ENCODE assay signal across 17 cellular contexts in genomic region chr3:159894386-159894785, GRCh38. TPM values are rescaled to one million over a fixed set of nuclear protein-coding genes. Genes with fewer than 3 reads are reported as not detected.
DNase-seq lines count a peak whose midpoint lies in the region; ATAC-seq and TF ChIP-seq lines count a peak whose summit lies in the region.
"Had no signal": no experiment of that assay in that cellular context is flagged by ENCODE, and none has a peak within 500 bp of the region (broad histone marks: within the 10 kb centered on the region; RNA-seq: fewer than 3 reads in every experiment).

No MANE protein-coding gene starts in this region.

- ATAC-seq in left ventricle myocardium superior (peak; percentile 22), psoas muscle (peak in 2 of 4 donors; percentile 9 to 10), HG03139 (IDR thresholded peaks at IDR 0.05; ENCODE audit: unreplicated experiment) (no peak)
- ATAC-seq in CD4-positive, alpha-beta T cell (ENCODE audit: poor library complexity): no peak

- H3K4me1 ChIP-seq in HEK293 (ENCODE audit: control insufficient read depth, insufficient read depth, low read length): peaks cover 9% of the 10 kb centered on the region
- H3K4me1 ChIP-seq in psoas muscle: peaks cover 20% of the 10 kb centered on the region

- H3K9me3 ChIP-seq in HEK293 (ENCODE audit: control insufficient read depth, insufficient read depth, low read depth, low read length) (no peaks in the 10 kb centered on the region), psoas muscle (no peaks in the 10 kb centered on the region)
- H3K9me3 ChIP-seq in CD4-positive, alpha-beta T cell (ENCODE audit: control insufficient read depth, low read length): no peaks in the 10 kb centered on the region

- H3K36me3 Mint-ChIP-seq in CD4-positive, alpha-beta T cell (ENCODE audit: low read depth): no peaks in the 10 kb centered on the region
- H3K36me3 Mint-ChIP-seq: IgD-negative memory B cell had no signal

- in situ Hi-C loops in G401 (cut with HindIII; ENCODE audit: low sequenced_read_pairs): no loop called here

- H3K27ac Mint-ChIP-seq in CD4-positive, alpha-beta T cell: no peak overlapping the region
- H3K27ac Mint-ChIP-seq: IgD-negative memory B cell had no signal

- H3K4me3 ChIP-seq in HEK293 (ENCODE audit: low read depth, low read length) (no peak overlapping the region), psoas muscle (no peak overlapping the region)

- no peaks in the 10 kb centered on the region for H3K27me3 ChIP-seq in psoas muscle (ENCODE audit: insufficient read depth in 3 of 3, low read length in 2 of 3)
- H3K27me3 ChIP-seq in CD4-positive, alpha-beta T cell (ENCODE audit: control insufficient read depth, insufficient read depth, low read length): peaks cover 4% of the 10 kb centered on the region

- TF ChIP-seq CTCF in HEK293 (tag by site-specific recombination; IDR thresholded peaks at IDR 0.05): no peak
- TF ChIP-seq CTCF in psoas muscle (IDR thresholded peaks at IDR 0.05): no peak
- no peak for TF ChIP-seq CTCF in CD4-positive, alpha-beta T cell (IDR thresholded peaks at IDR 0.05)

- H3K27ac ChIP-seq in HEK293 (ENCODE audit: extremely low read depth, low read depth, low read length) (no peak overlapping the region), angular gyrus (ENCODE audit: low read depth, low read length) (peak overlapping the region; percentile 97), psoas muscle (peak overlapping the region; percentile 4)
- H3K27ac ChIP-seq in CD4-positive, alpha-beta T cell (ENCODE audit: low read depth, low read length): no peak overlapping the region
- H3K27ac ChIP-seq: C4-2B, HL-60 had no signal

- POLR2A ChIA-PET in HEK293 (lab: Yijun Ruan, JAX): no interaction called here
- POLR2A ChIA-PET in CD4-positive, alpha-beta T cell (lab: Charles Lee): no interaction called here

- DNase-seq in left ventricle myocardium superior (peak; percentile 30), psoas muscle (no peak), G401 (ENCODE audit: low spot score) (no peak)
- DNase-seq in CD4-positive, alpha-beta T cell: no peak
- DNase-seq: DMS79 treated with DMSO at 0.1 percent for 48 hours, Karpas-422, NCI-H1417 treated with DMSO at 0.1 percent for 48 hours, NCI-H2081, NCI-H2171 treated with DMSO at 0.1 percent for 48 hours, NCI-H748 treated with DMSO at 0.1 percent for 48 hours, SIG-M5 had no signal

- 56 to 68% (median 60%) methylated on average over 4 of the region's 4 CpGs for WGBS in psoas muscle, 3 donors

- no peak overlapping the region for H3K4me3 Mint-ChIP-seq in CD4-positive, alpha-beta T cell
- H3K4me3 Mint-ChIP-seq: IgD-negative memory B cell had no signal

- no peaks in the 10 kb centered on the region for H3K4me1 Mint-ChIP-seq in CD4-positive, alpha-beta T cell (ENCODE audit: low read depth)
- H3K4me1 Mint-ChIP-seq: IgD-negative memory B cell had no signal

- peaks cover 4% of the 10 kb centered on the region for H3K27me3 Mint-ChIP-seq in CD4-positive, alpha-beta T cell
- H3K27me3 Mint-ChIP-seq: IgD-negative memory B cell had no signal

- H3K36me3 ChIP-seq in HEK293 (ENCODE audit: control insufficient read depth in 2 of 2, insufficient read depth in 1 of 2, low read length in 2 of 2): peaks cover 0 to 39% of the 10 kb centered on the region in 2 experiments; a peak in 2 of 3 replicates
- peaks cover 6 to 94% of the 10 kb centered on the region in 2 donors for H3K36me3 ChIP-seq in psoas muscle (ENCODE audit: insufficient read depth in 1 of 2, low read depth in 1 of 2)

- CTCF ChIA-PET in HEK293 (lab: Yijun Ruan, JAX): interaction anchor here (0.6 to 2.5 kb wide), 4 partner anchors 8 to 111 kb away, joined by 3 to 16 read pairs (median 4); no protein-coding TSS in a partner anchor
- CTCF ChIA-PET in CD4-positive, alpha-beta T cell (lab: Charles Lee): no interaction called here

- intact Hi-C loops in left ventricle myocardium superior (cut with micrococcal nuclease): no loop called here
- intact Hi-C loops in psoas muscle (cut with DNase I): loop anchor here in 1 of 2 donors (5.0 kb wide), 1 partner anchor 113 kb away; no protein-coding TSS in a partner anchor
- intact Hi-C loops in CD4-positive, alpha-beta T cell (cut with DNase I, micrococcal nuclease): no loop called here

- no peaks in the 10 kb centered on the region for H3K9me3 Mint-ChIP-seq in CD4-positive, alpha-beta T cell
- H3K9me3 Mint-ChIP-seq: IgD-negative memory B cell had no signal

TF ChIP-seq in HEK293, 187 proteins besides CTCF, POLR2A, EP300 and RAD21 (continues in another document):
- 0 out of 2 replicates have a peak, but pooled peaks have one; percentile 15 for TF ChIP-seq ZNF600 (tag by site-specific recombination; IDR thresholded peaks at IDR 0.05)
- no peak for TF ChIP-seq ZBTB10 (tag by site-specific recombination; IDR thresholded peaks at IDR 0.05)
- TF ChIP-seq ZSCAN16 (tag by site-specific recombination; IDR thresholded peaks at IDR 0.05): no peak
- TF ChIP-seq ZBTB26 (tag by site-specific recombination; optimal IDR thresholded peaks at IDR 0.05): no peak
- no peak for TF ChIP-seq ZNF362 (tag by site-specific recombination; IDR thresholded peaks at IDR 0.05)
- TF ChIP-seq ZNF664 (tag by site-specific recombination; IDR thresholded peaks at IDR 0.05): 0 out of 2 replicates have a peak, but pooled peaks have one; percentile 19
- TF ChIP-seq IKZF3 (tag by site-specific recombination; IDR thresholded peaks at IDR 0.05): peak; percentile 33; the same call in 1 of the 2 replicates
- TF ChIP-seq ZNF558 (tag by site-specific recombination; IDR thresholded peaks at IDR 0.05): no peak
- no peak for TF ChIP-seq GFI1B (tag by site-specific recombination; IDR thresholded peaks at IDR 0.05)
- no peak for TF ChIP-seq GLI4 (tag by site-specific recombination; IDR thresholded peaks at IDR 0.05)
- TF ChIP-seq ZXDB (tag by site-specific recombination; IDR thresholded peaks at IDR 0.05): no peak
- 0 out of 2 replicates have a peak, but pooled peaks have one; percentile 37 for TF ChIP-seq TRIM28 (IDR thresholded peaks at IDR 0.05; ENCODE audit: borderline replicate concordance, low read length)

RNA-seq across cellular contexts. Expression of gene SCHIP1, which starts 54.7 kb away (rescaled TPM):
- total RNA-seq in left ventricle myocardium superior (56.3 TPM), psoas muscle (100 to 1,000 TPM in 2 of 4 donors, 10 to 100 TPM in 2; 49.1 to 206 (median 90.3) TPM)
- polyA plus RNA-seq in psoas muscle: 100 to 1,000 TPM in 1 of 3 donors, 10 to 100 TPM in 2; 27.1 to 129 (median 68.6) TPM
- total RNA-seq in G401 (2014; rRNA removed; shearing (Covaris generic)): 0.25 and 5.0 TPM in 2 replicates
- not detected for total RNA-seq in CD4-positive, alpha-beta T cell
- polyA plus RNA-seq: IgD-negative memory B cell had no signal

Comparison
In these comparisons a context has a peak if more than half of its experiments do, and no peak if none do; other contexts are left out.
1. H3K27ac ChIP-seq: peak in angular gyrus (single experiment) and psoas muscle (single experiment); none in HEK293 (single experiment) and CD4-positive, alpha-beta T cell (single experiment).